Comparison of ENCODE assay signal across 9 cellular contexts in genomic region chr11:96219981-96220623, GRCh38.
DNase-seq lines count a peak whose midpoint lies in the region; ATAC-seq, FAIRE-seq and TF ChIP-seq lines count a peak whose summit lies in the region.
"Had no signal": no experiment of that assay in that cellular context is flagged by ENCODE, and none has a peak within 500 bp of the region (broad histone marks: within the 10 kb centered on the region; RNA-seq: fewer than 3 reads in every experiment).

No MANE protein-coding gene starts in this region.

- H2BK15ac ChIP-seq in H1 (ENCODE audit: low read length), result no peak overlapping the region

- POLR2A ChIA-PET in H1 (lab: Charles Lee; ENCODE audit: partially characterized antibody), result no interaction called here

- FAIRE-seq in H1 (lab: Jason Lieb, UNC), result no peak

- no peak overlapping the region for H2BK12ac ChIP-seq in H1 (ENCODE audit: low read depth, low read length)

- CTCF ChIA-PET in H1 (lab: Charles Lee; ENCODE audit: partially characterized antibody), result no interaction called here

- no peak overlapping the region for H3K18ac ChIP-seq in H1 (ENCODE audit: extremely low read depth, low read length)

- no peak overlapping the region for H3K9ac ChIP-seq in H1 (replicated peaks in 1 of 4; ENCODE audit: extremely low read depth in 1 of 4, low read depth in 3 of 4, low read length in 3 of 4)

- H4K20me1 ChIP-seq in H1 (replicated peaks in 1 of 2; ENCODE audit: control insufficient read depth in 1 of 2, insufficient read depth in 2 of 2, low read length in 2 of 2) (no peaks in the 10 kb centered on the region), osteoblast (ENCODE audit: insufficient read depth, low read length) (no peaks in the 10 kb centered on the region)

- H3K79me2 ChIP-seq in H1 (ENCODE audit: control insufficient read depth in 1 of 2, insufficient read depth in 2 of 2, low read length in 2 of 2), result no peaks in the 10 kb centered on the region
- H3K79me2 ChIP-seq in osteoblast (ENCODE audit: insufficient read depth, low read length), result peaks cover 76% of the 10 kb centered on the region

- H3K27me3 ChIP-seq in H1 (replicated peaks in 1 of 4; ENCODE audit: control insufficient read depth in 3 of 4, extremely low read depth in 1 of 4, insufficient read depth in 3 of 4, low read length in 3 of 4), result no peaks in the 10 kb centered on the region
- no peaks in the 10 kb centered on the region for H3K27me3 ChIP-seq in osteoblast (ENCODE audit: insufficient read depth, low read length)

- no peak overlapping the region for H3K14ac ChIP-seq in H1 (ENCODE audit: insufficient read length)

- no peak overlapping the region for H2BK20ac ChIP-seq in H1 (ENCODE audit: low read length)

- TF ChIP-seq CTCF in H1 (IDR thresholded peaks at IDR 0.05; ENCODE audit: control extremely low read depth in 1 of 3, insufficient read depth in 1 of 3, low read depth in 1 of 3, low read length in 3 of 3) (no peak), osteoblast (IDR thresholded peaks at IDR 0.05; ENCODE audit: extremely low read depth, low read depth, low read length) (no peak)

- H4K5ac ChIP-seq in H1 (ENCODE audit: insufficient read length, low read depth, low read length), result no peak overlapping the region

- DNase-seq in EL (peak; percentile 66), NOMO-1 treated with dmso at 0.1 percent for 144 hours (lab: John Stamatoyannopoulos, UW; ENCODE audit: unreplicated experiment) (peak; percentile 42), H1 (ENCODE audit: low read depth in 1 of 2, low spot score in 2 of 2) (no peak), osteoblast (ENCODE audit: insufficient read length, low spot score, missing footprints) (no peak), NCI-H2196 (lab: John Stamatoyannopoulos, UW; ENCODE audit: unreplicated experiment) (no peak), posterior vena cava (ENCODE audit: low spot score) (no peak), NCI-H226 (no peak)
- DNase-seq: NCI-H1105 treated with DMSO at 0.1 percent for 48 hours had no signal

- no peaks in the 10 kb centered on the region for H3K79me1 ChIP-seq in H1 (ENCODE audit: low read depth, low read length)

- no peak overlapping the region for H3K4ac ChIP-seq in H1 (replicated peaks; ENCODE audit: insufficient read length, low read depth, low read length)

- H2BK5ac ChIP-seq in H1 (ENCODE audit: low read depth, low read length), result no peak overlapping the region

- H2AFZ ChIP-seq in H1 (ENCODE audit: low read length) (0 out of 2 replicates have a peak overlapping the region, but pooled peaks have one; percentile 42), osteoblast (ENCODE audit: low read length) (no peak overlapping the region)

- peaks cover 0 to 4% (median 1%) of the 10 kb centered on the region in 4 experiments; a peak in 2 of 7 replicates for H3K4me1 ChIP-seq in H1 (replicated peaks in 1 of 4; ENCODE audit: control insufficient read depth in 3 of 4, insufficient read depth in 4 of 4, low read length in 3 of 4)
- peaks cover 36% of the 10 kb centered on the region for H3K4me1 ChIP-seq in osteoblast (ENCODE audit: insufficient read depth, low read length)

- H3K27ac ChIP-seq in H1 (ENCODE audit: low read depth, low read length) (no peak overlapping the region), osteoblast (ENCODE audit: low read depth, low read length) (peak overlapping the region; percentile 52)

- no peak for TF ChIP-seq EP300 in H1 (IDR thresholded peaks at IDR 0.05; ENCODE audit: borderline replicate concordance in 1 of 2, low read depth in 2 of 2, low read length in 2 of 2)

- WGBS in H1 (ENCODE audit: extremely low coverage in 1 of 2, insufficient coverage in 1 of 2, insufficient read length in 1 of 2, insufficient replicate concordance in 2 of 2, low coverage in 1 of 2, low lambda C conversion rate in 2 of 2, missing lambda C conversion rate in 1 of 2), 2 experiments, result 71% methylated on average over 3 of the region's 3 CpGs; no CpG with 5 or more reads in 1 of the 2 experiments

- no peak for TF ChIP-seq POLR2A in H1 (IDR thresholded peaks at IDR 0.05; ENCODE audit: control extremely low read depth in 1 of 2, low read depth in 2 of 2, low read length in 2 of 2)

- no peaks in the 10 kb centered on the region for H3K36me3 ChIP-seq in H1 (ENCODE audit: control insufficient read depth in 2 of 4, insufficient read depth in 4 of 4, low read length in 3 of 4)
- peaks cover 3% of the 10 kb centered on the region for H3K36me3 ChIP-seq in osteoblast (ENCODE audit: insufficient read depth, low read length)

- H3K4me2 ChIP-seq in H1 (ENCODE audit: insufficient read depth in 1 of 2, low read depth in 2 of 2, low read length in 2 of 2) (no peak overlapping the region), osteoblast (ENCODE audit: insufficient read depth, low read length) (no peak overlapping the region)

- H3K9me3 ChIP-seq in H1 (ENCODE audit: insufficient read depth in 2 of 2, low read depth in 1 of 2, low read length in 1 of 2), result no peaks in the 10 kb centered on the region
- H3K9me3 ChIP-seq in osteoblast (ENCODE audit: low read depth, low read length), result no peaks in the 10 kb centered on the region

- H4K91ac ChIP-seq in H1 (replicated peaks; ENCODE audit: insufficient read length, low read length), result no peak overlapping the region

- no peaks in the 10 kb centered on the region for H3K23me2 ChIP-seq in H1 (ENCODE audit: low read depth, low read length)

- no peak overlapping the region for H3K4me3 ChIP-seq in H1 (ENCODE audit: extremely low read depth in 1 of 4, insufficient read depth in 2 of 4, low read depth in 3 of 4, low read length in 4 of 4)
- H3K4me3 ChIP-seq in osteoblast (ENCODE audit: insufficient read depth, low read length), result no peak overlapping the region

- no peak overlapping the region for H2AK5ac ChIP-seq in H1 (ENCODE audit: low read depth, low read length)

- intact Hi-C loops in posterior vena cava (cut with DNase I), result loop anchor here in 1 of 2 donors (5.0 kb wide), 1 partner anchor 433 kb away; the partner anchor contains the start of gene FAM76B

- H4K8ac ChIP-seq in H1 (ENCODE audit: extremely low read depth, insufficient read depth, low read length), result no peak overlapping the region

- no peak overlapping the region for H3K23ac ChIP-seq in H1 (ENCODE audit: insufficient read length)

- no peak for ATAC-seq in HG03280 (IDR thresholded peaks at IDR 0.05; ENCODE audit: unreplicated experiment)

- no peak overlapping the region for H2BK120ac ChIP-seq in H1 (replicated peaks; ENCODE audit: low read depth, low read length)

- no peak for TF ChIP-seq RAD21 in H1 (IDR thresholded peaks at IDR 0.05 in 1 of 2, conservative IDR thresholded peaks at IDR 0.05 in 1 of 2; ENCODE audit: low read depth in 2 of 2, low read length in 2 of 2)

- H3K56ac ChIP-seq in H1 (replicated peaks; ENCODE audit: insufficient read length, low read depth, low read length), result no peak overlapping the region

TF ChIP-seq in H1, 55 proteins besides CTCF, POLR2A, EP300 and RAD21:
- TF ChIP-seq TAF7 (optimal IDR thresholded peaks at IDR 0.05; ENCODE audit: borderline replicate concordance, low read depth, low read length) (no peak), KDM1A (IDR thresholded peaks at IDR 0.05; ENCODE audit: borderline replicate concordance, low read length) (no peak), JUN (IDR thresholded peaks at IDR 0.05; ENCODE audit: low read depth, low read length) (no peak), SP1 (IDR thresholded peaks at IDR 0.05; ENCODE audit: low read depth, low read length) (no peak), SP2 (IDR thresholded peaks at IDR 0.05; ENCODE audit: low read length) (no peak), HDAC2 (IDR thresholded peaks at IDR 0.05; ENCODE audit: borderline replicate concordance in 1 of 2, low read depth in 2 of 2, low read length in 2 of 2) (no peak)

Comparison
In these comparisons a context has a peak if more than half of its experiments do, and no peak if none do; other contexts are left out.
1. DNase-seq: peak in EL (single experiment) and NOMO-1 treated with dmso at 0.1 percent for 144 hours (single experiment); none in H1 (0 of 2), osteoblast (single experiment), NCI-H2196 (single experiment), posterior vena cava (single experiment) and NCI-H226 (single experiment).